In genomic region chr17:36059455-36059854, GRCh38 we compare ENCODE assay signal across 1 cellular context.
TF ChIP-seq lines count a peak whose summit lies in the region.

No MANE protein-coding gene starts in this region.

TF ChIP-seq in K562, 482 proteins besides CTCF, POLR2A, EP300 and RAD21:
- TF ChIP-seq SMARCA4 (IDR thresholded peaks at IDR 0.05) (no peak), CEBPB (tag; IDR thresholded peaks at IDR 0.05) (0 out of 2 replicates have a peak, but pooled peaks have one; percentile 15)
